1 cellular context compared by ENCODE assay signal in genomic region chr18:49456794-49457193, GRCh38.
A peak's percentile ranks its signal among the peaks of the same experiment; 100 is the strongest.
TF ChIP-seq lines count a peak whose summit lies in the region.

No MANE protein-coding gene starts in this region.

TF ChIP-seq in GM12878, 131 proteins besides CTCF, POLR2A, EP300 and RAD21:
- TF ChIP-seq TCF12 (IDR thresholded peaks at IDR 0.05; ENCODE audit: low read depth, low read length) (no peak), IKZF2 (IDR thresholded peaks at IDR 0.05) (peak in 1 of 2 experiments; percentile 35; a peak in 1 of 4 replicates)
